In the genomic region with DNA sequence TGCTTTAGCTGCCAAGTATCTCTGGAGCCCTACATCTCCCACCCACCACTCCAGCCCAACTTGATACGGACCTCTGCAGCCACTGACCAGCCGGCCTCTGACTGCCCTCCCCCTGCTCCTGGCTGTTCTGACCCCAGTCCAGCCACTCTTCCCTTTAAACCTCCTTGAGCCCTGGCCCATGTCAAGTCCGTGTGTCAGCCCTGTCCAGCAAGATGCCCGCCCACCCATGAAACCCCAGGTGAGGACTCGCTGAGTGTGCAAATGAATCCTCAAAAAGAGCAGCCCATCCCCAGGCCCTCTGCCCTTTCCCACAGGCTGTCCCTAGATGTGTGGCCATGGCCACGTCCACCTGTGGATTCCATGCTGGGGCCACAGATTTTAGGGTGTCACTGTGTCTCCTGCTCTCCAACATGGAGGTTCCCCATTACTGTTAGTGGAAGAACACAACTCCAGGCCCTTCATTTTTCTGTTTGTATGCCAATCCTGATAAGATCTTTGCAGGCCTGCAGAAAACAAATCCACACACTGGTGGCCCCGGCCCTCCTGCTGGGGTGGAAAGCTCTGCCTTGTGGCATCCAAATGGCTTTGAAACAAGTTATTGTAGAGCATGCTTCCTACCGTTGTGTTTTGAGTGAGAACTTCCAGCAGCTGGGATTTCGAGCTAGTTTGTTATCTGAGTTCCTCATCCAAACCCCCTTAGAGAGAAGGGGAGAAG, we compare ENCODE assay signal across 22 cellular contexts. TPM values are rescaled to one million over a fixed set of nuclear protein-coding genes. Genes with fewer than 3 reads are reported as not detected.
DNase-seq lines count a peak whose midpoint lies in the region; TF ChIP-seq lines count a peak whose summit lies in the region.
"Had no signal": no experiment of that assay in that cellular context is flagged by ENCODE, and none has a peak within 500 bp of the region (broad histone marks: within the 10 kb centered on the region; RNA-seq: fewer than 3 reads in every experiment).

No MANE protein-coding gene starts in this region.

- no peak overlapping the region for H3K9ac ChIP-seq in H9 (ENCODE audit: extremely low read depth, insufficient read length, low read length)

- H3K27ac ChIP-seq in H9 (ENCODE audit: insufficient read length, low read depth, low read length), result no peak overlapping the region
- H3K27ac ChIP-seq: psoas muscle, SJCRH30, thyroid gland had no signal

- H3K27me3 Mint-ChIP-seq in activated naive CD4-positive, alpha-beta T cell treated with anti-CD3 and anti-CD28 coated beads, Interleukin-2, amount 10 ng/mL, durations not matched to agents 7 days and 5 days, result no peaks in the 10 kb centered on the region
- no peaks in the 10 kb centered on the region for H3K27me3 Mint-ChIP-seq in H9 (ENCODE audit: low read depth)
- H3K27me3 Mint-ChIP-seq in dendritic cell treated with granulocyte-macrophage colony-stimulating factor and Interleukin-4, amounts not matched to agents 40 ng/mL and 50 ng/mL, for 4 days, result no peaks in the 10 kb centered on the region
- H3K27me3 Mint-ChIP-seq: activated CD4-positive, alpha-beta memory T cell treated with anti-CD3 and anti-CD28 coated beads for 36 hours; stimulated activated naive CD8-positive, alpha-beta T cell treated with anti-CD3 and anti-CD28 coated beads, Interleukin-15, amount 100 ng/mL, for 72 hours; T-cell had no signal

- no peak overlapping the region for H4K5ac ChIP-seq in H9 (ENCODE audit: insufficient read length, low read depth, low read length)

- H3K4me1 ChIP-seq in H9 (ENCODE audit: insufficient read depth, low read length), result no peaks in the 10 kb centered on the region

- no peak overlapping the region for H3K4ac ChIP-seq in H9 (ENCODE audit: low read depth, low read length)

- peaks cover 47% of the 10 kb centered on the region for H3K4me1 Mint-ChIP-seq in activated naive CD4-positive, alpha-beta T cell treated with anti-CD3 and anti-CD28 coated beads, Interleukin-2, amount 10 ng/mL, durations not matched to agents 7 days and 5 days
- H3K4me1 Mint-ChIP-seq in H9, result peaks cover 15 to 17% of the 10 kb centered on the region in 2 experiments
- H3K4me1 Mint-ChIP-seq in dendritic cell treated with granulocyte-macrophage colony-stimulating factor and Interleukin-4, amounts not matched to agents 40 ng/mL and 50 ng/mL, for 4 days (ENCODE audit: low read depth), result peaks cover 82% of the 10 kb centered on the region

- no peak overlapping the region for H2AFZ ChIP-seq in H9 (ENCODE audit: low read length)

- no peaks in the 10 kb centered on the region for H3K79me1 ChIP-seq in H9 (ENCODE audit: insufficient read depth, low read depth, low read length, poor library complexity, severe bottlenecking)

- no peak overlapping the region for H3K4me3 Mint-ChIP-seq in activated naive CD4-positive, alpha-beta T cell treated with anti-CD3 and anti-CD28 coated beads, Interleukin-2, amount 10 ng/mL, durations not matched to agents 7 days and 5 days
- no peak overlapping the region for H3K4me3 Mint-ChIP-seq in H9
- H3K4me3 Mint-ChIP-seq in dendritic cell treated with granulocyte-macrophage colony-stimulating factor and Interleukin-4, amounts not matched to agents 40 ng/mL and 50 ng/mL, for 4 days, result no peak overlapping the region
- H3K4me3 Mint-ChIP-seq: activated CD4-positive, alpha-beta memory T cell treated with anti-CD3 and anti-CD28 coated beads for 36 hours; stimulated activated naive CD8-positive, alpha-beta T cell treated with anti-CD3 and anti-CD28 coated beads, Interleukin-15, amount 100 ng/mL, for 72 hours; T-cell had no signal

- intact Hi-C loops in dendritic cell treated with granulocyte-macrophage colony-stimulating factor and Interleukin-4, amounts not matched to agents 40 ng/mL and 50 ng/mL, for 4 days (cut with micrococcal nuclease), result no loop called here

- H2BK12ac ChIP-seq in H9 (ENCODE audit: insufficient read length, low read depth, low read length), result no peak overlapping the region

- H3K9me3 ChIP-seq in H9 (ENCODE audit: control insufficient read depth, low read depth, low read length), result no peaks in the 10 kb centered on the region
- H3K9me3 ChIP-seq: psoas muscle, SJCRH30, thyroid gland had no signal

- H3K18ac ChIP-seq in H9 (ENCODE audit: insufficient read length, low read depth, low read length), result no peak overlapping the region

- no peak for TF ChIP-seq CTCF in H9 (conservative IDR thresholded peaks at IDR 0.05)

- H3K36me3 Mint-ChIP-seq in activated naive CD4-positive, alpha-beta T cell treated with anti-CD3 and anti-CD28 coated beads, Interleukin-2, amount 10 ng/mL, durations not matched to agents 7 days and 5 days, result peaks cover 15% of the 10 kb centered on the region
- peaks cover 20 to 37% (median 22%) of the 10 kb centered on the region in 3 experiments for H3K36me3 Mint-ChIP-seq in H9 (ENCODE audit: insufficient read depth in 1 of 3, low read depth in 3 of 3)
- peaks cover 50% of the 10 kb centered on the region for H3K36me3 Mint-ChIP-seq in dendritic cell treated with granulocyte-macrophage colony-stimulating factor and Interleukin-4, amounts not matched to agents 40 ng/mL and 50 ng/mL, for 4 days (ENCODE audit: low read depth)

- CTCF ChIA-PET in activated naive CD4-positive, alpha-beta T cell treated with anti-CD3 and anti-CD28 coated beads, Interleukin-2, amount 10 ng/mL, durations not matched to agents 7 days and 5 days (lab: Charles Lee), result no interaction called here

- H3K27ac Mint-ChIP-seq in activated naive CD4-positive, alpha-beta T cell treated with anti-CD3 and anti-CD28 coated beads, Interleukin-2, amount 10 ng/mL, durations not matched to agents 7 days and 5 days, result peak overlapping the region; percentile 46
- peak overlapping the region; percentile 10 to 70 (median 48); a peak in 2 of 7 replicates for H3K27ac Mint-ChIP-seq in H9
- peak overlapping the region; percentile 60 for H3K27ac Mint-ChIP-seq in dendritic cell treated with granulocyte-macrophage colony-stimulating factor and Interleukin-4, amounts not matched to agents 40 ng/mL and 50 ng/mL, for 4 days
- H3K27ac Mint-ChIP-seq: activated CD4-positive, alpha-beta memory T cell treated with anti-CD3 and anti-CD28 coated beads for 36 hours; activated T-helper 2 cell treated with anti-CD3 and anti-CD28 coated beads, Interferon-gamma antibody, Interleukin-2, Interleukin-4, amounts not matched to agents 10 μg/mL and 5 μg/mL and 100 μg/mL, durations not matched to agents 14 hours and 24 hours and 36 hours; T-cell had no signal

- H3K4me2 ChIP-seq in H9 (ENCODE audit: insufficient read depth, insufficient read length, low read length), result no peak overlapping the region

- no peaks in the 10 kb centered on the region for H3K9me3 Mint-ChIP-seq in activated naive CD4-positive, alpha-beta T cell treated with anti-CD3 and anti-CD28 coated beads, Interleukin-2, amount 10 ng/mL, durations not matched to agents 7 days and 5 days
- no peaks in the 10 kb centered on the region for H3K9me3 Mint-ChIP-seq in H9
- H3K9me3 Mint-ChIP-seq in dendritic cell treated with granulocyte-macrophage colony-stimulating factor and Interleukin-4, amounts not matched to agents 40 ng/mL and 50 ng/mL, for 4 days, result peaks cover 7% of the 10 kb centered on the region
- H3K9me3 Mint-ChIP-seq: activated CD4-positive, alpha-beta memory T cell treated with anti-CD3 and anti-CD28 coated beads for 36 hours; activated T-helper 2 cell treated with anti-CD3 and anti-CD28 coated beads, Interferon-gamma antibody, Interleukin-2, Interleukin-4, amounts not matched to agents 10 μg/mL and 5 μg/mL and 100 μg/mL, durations not matched to agents 14 hours and 24 hours and 36 hours; stimulated activated naive CD8-positive, alpha-beta T cell treated with anti-CD3 and anti-CD28 coated beads, Interleukin-15, amount 100 ng/mL, for 72 hours; T-cell had no signal

- H3K79me2 ChIP-seq in H9 (ENCODE audit: insufficient read depth, low read length), result no peaks in the 10 kb centered on the region

- no peak overlapping the region for H4K91ac ChIP-seq in H9 (ENCODE audit: insufficient read length, low read depth, low read length)

- H4K20me1 ChIP-seq in H9 (ENCODE audit: control insufficient read depth, insufficient read depth, insufficient read length), result no peaks in the 10 kb centered on the region

- no peak overlapping the region for H2BK120ac ChIP-seq in H9 (ENCODE audit: low read depth, low read length, poor library complexity, severe bottlenecking)

- no peak overlapping the region for H3K56ac ChIP-seq in H9 (ENCODE audit: insufficient read length, low read depth, low read length)

- H4K8ac ChIP-seq in H9 (replicated peaks; ENCODE audit: insufficient read length, low read depth, low read length), result no peak overlapping the region

- no peak overlapping the region for H3T11ph ChIP-seq in H9 (ENCODE audit: low read length)

- no peak for DNase-seq in activated naive CD4-positive, alpha-beta T cell treated with anti-CD3 and anti-CD28 coated beads, Interleukin-2, amount 10 ng/mL, durations not matched to agents 7 days and 5 days
- no peak for DNase-seq in activated naive CD4-positive, alpha-beta T cell (lab: John Stamatoyannopoulos, UW)
- no peak for DNase-seq in H9
- peak; percentile 16 for DNase-seq in stimulated activated CD8-positive, alpha-beta memory T cell treated with anti-CD3 and anti-CD28 coated beads, Interleukin-4, amount 100 ng/mL, for 48 hours
- no peak for DNase-seq in activated CD4-positive, alpha-beta T cell treated with anti-CD3 and anti-CD28 coated beads for 1 hour
- DNase-seq in GM19240 (ENCODE audit: insufficient read length, low spot score), result no peak
- no peak for DNase-seq in Ammon's horn (ENCODE audit: low spot score)
- DNase-seq: activated CD4-positive, alpha-beta memory T cell treated with anti-CD3 and anti-CD28 coated beads for 36 hours; cerebellar nuclear complex; DMS53; NCI-H1105; NCI-H2081 treated with DMSO at 0.1 percent for 48 hours; NCI-H226; NCI-H69; nucleus accumbens; SJCRH30; stimulated activated naive CD8-positive, alpha-beta T cell treated with anti-CD3 and anti-CD28 coated beads, Interleukin-15, amount 100 ng/mL, for 72 hours; T-cell; thyroid gland had no signal

- H2BK5ac ChIP-seq in H9 (ENCODE audit: insufficient read length, low read length), result no peak overlapping the region

- H3K23ac ChIP-seq in H9 (ENCODE audit: insufficient read length, low read depth, low read length), result no peak overlapping the region

- H3K27me3 ChIP-seq in H9 (ENCODE audit: insufficient read depth, low read length), result no peaks in the 10 kb centered on the region
- H3K27me3 ChIP-seq: SJCRH30, thyroid gland had no signal

- no peak overlapping the region for H2BK20ac ChIP-seq in H9 (ENCODE audit: low read depth, low read length, poor library complexity, severe bottlenecking)

- H2AK5ac ChIP-seq in H9 (ENCODE audit: insufficient read length, low read length), result no peak overlapping the region

- H3K14ac ChIP-seq in H9 (ENCODE audit: insufficient read depth, low read length), result no peak overlapping the region; the same call in 1 of the 2 replicates

- WGBS in H9 (ENCODE audit: extremely low coverage, insufficient read length, low lambda C conversion rate), result no CpG with 5 or more reads among the region's 9 CpGs

- H3K23me2 ChIP-seq in H9 (ENCODE audit: insufficient read length, low read depth, low read length, poor library complexity, severe bottlenecking), result no peaks in the 10 kb centered on the region

- no peak overlapping the region for H2BK15ac ChIP-seq in H9 (ENCODE audit: low read depth, low read length)

RNA-seq across cellular contexts. Expression of a gene that starts 22.7 kb away (rescaled TPM):
- total RNA-seq in H9 (2021), result 3.5 and 3.9 TPM in 2 replicates
